ENCODE assay signal across 8 cellular contexts in the genomic region with DNA sequence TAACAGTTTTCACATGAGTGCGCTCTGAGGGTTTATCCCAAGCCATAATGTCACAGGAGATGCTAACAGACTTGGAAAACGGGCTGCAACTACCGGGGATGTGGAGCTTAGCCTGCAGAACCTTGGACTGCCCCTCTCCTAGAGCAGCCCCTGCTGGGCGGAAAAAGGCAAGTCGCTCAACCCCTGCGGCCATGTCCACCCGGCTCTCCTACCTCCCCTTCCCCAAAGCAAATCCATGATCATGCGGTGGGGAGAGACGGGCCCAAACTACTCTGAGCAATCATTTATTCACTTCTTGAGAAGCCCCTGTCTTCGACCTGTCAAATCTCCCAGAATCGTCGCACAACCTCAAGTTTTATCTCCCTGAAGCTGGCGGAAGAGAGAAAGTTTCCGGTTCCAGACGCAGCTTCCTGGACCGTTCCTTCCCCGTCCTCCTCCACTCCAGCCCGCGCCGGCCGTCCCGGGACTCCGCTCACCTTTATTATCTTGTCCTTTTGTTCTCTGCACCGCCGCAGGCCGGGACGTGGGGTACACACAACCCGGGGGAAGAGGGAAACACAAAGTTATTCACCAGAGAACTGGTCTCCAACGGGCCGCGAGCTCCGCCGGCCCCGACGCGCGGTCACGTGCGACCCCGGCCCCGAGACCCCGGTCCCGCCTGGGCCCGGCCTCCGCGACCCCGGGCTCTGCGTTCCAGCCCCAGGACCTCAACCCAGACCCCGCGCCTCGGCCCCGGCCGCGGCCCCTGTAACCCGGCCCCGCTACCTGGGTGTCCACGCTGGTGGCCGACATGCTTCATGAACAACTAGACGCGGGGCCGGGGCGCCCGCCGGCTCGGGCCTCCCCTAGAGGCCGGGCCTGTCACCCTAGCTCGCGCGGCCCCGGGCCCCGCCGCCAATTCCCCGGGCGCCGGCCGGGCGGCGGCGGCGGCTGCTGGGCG. TPM values are rescaled to one million over a fixed set of nuclear protein-coding genes. Genes with fewer than 3 reads are reported as not detected.
A peak's percentile ranks its signal among the peaks of the same experiment; 100 is the strongest.
DNase-seq lines count a peak whose midpoint lies in the region; TF ChIP-seq lines count a peak whose summit lies in the region.

No MANE protein-coding gene starts in this region.

- intact Hi-C loops in prostate gland (cut with DNase I): no loop called here

- peak overlapping the region; percentile 95 for H3K4me2 ChIP-seq in GM23248 (ENCODE audit: unreplicated experiment)

- 2 to 3% methylated on average over 74 to 75 of the region's 81 CpGs for WGBS in GM23248 (ENCODE audit: low coverage in 1 of 2, low lambda C conversion rate in 2 of 2, missing lambda C conversion rate in 2 of 2), 2 experiments
- 2% methylated on average over 54 of the region's 81 CpGs for WGBS in prostate gland

- DNase-seq in NCI-H82 (lab: John Stamatoyannopoulos, UW): peak; percentile 69
- DNase-seq in NCI-H82 treated with DMSO at 0.1 percent for 48 hours (lab: John Stamatoyannopoulos, UW; ENCODE audit: unreplicated experiment): no peak
- DNase-seq in GM23248: peak; percentile 80
- peak; percentile 57 for DNase-seq in M059J (ENCODE audit: low read depth)
- peak; percentile 44 to 47 for DNase-seq in activated T-cell treated with anti-CD3 and anti-CD28 coated beads, Interleukin-2, amount 50 U/mL, for 48 hours
- DNase-seq in germinal center (ENCODE audit: low spot score): peak; percentile 40
- no peak for DNase-seq in prostate gland (ENCODE audit: low spot score)
- no peak for DNase-seq in middle frontal gyrus (ENCODE audit: extremely low spot score, low spot score)

- H3K36me3 ChIP-seq in GM23248 (ENCODE audit: low read depth): peaks cover 16% of the 10 kb centered on the region; the same call in 1 of the 2 replicates
- H3K36me3 ChIP-seq in prostate gland: no peaks in the 10 kb centered on the region

- H3K27me3 ChIP-seq in GM23248 (replicated peaks; ENCODE audit: insufficient read depth) (peaks cover 2% of the 10 kb centered on the region; the same call in 1 of the 2 replicates), prostate gland (replicated peaks; ENCODE audit: insufficient read depth) (no peaks in the 10 kb centered on the region)

- in situ Hi-C loops in GM23248 (cut with MboI): no loop called here

- H2AFZ ChIP-seq in GM23248: peak overlapping the region; percentile 30

- H3K27ac ChIP-seq in GM23248 (peak overlapping the region; percentile 34), prostate gland (peak overlapping the region; percentile 62 to 67)

- no peaks in the 10 kb centered on the region for H3K9me3 ChIP-seq in GM23248 (ENCODE audit: low read depth)
- H3K9me3 ChIP-seq in prostate gland: no peaks in the 10 kb centered on the region

- H3K4me1 ChIP-seq in GM23248 (ENCODE audit: insufficient read depth): peaks cover 15% of the 10 kb centered on the region
- H3K4me1 ChIP-seq in prostate gland (replicated peaks): peaks cover 8% of the 10 kb centered on the region

- H3K9ac ChIP-seq in GM23248: peak overlapping the region; percentile 85

- no peaks in the 10 kb centered on the region for H3F3A ChIP-seq in GM23248 (ENCODE audit: insufficient read depth)

- TF ChIP-seq POLR2A in prostate gland (IDR thresholded peaks at IDR 0.05): no peak

- peak in 1 of 4 experiments; percentile 40 for TF ChIP-seq CTCF in prostate gland (IDR thresholded peaks at IDR 0.05)

- peaks cover 54% of the 10 kb centered on the region for H3K79me2 ChIP-seq in GM23248 (ENCODE audit: insufficient read depth)

- peaks cover 12% of the 10 kb centered on the region; the same call in 1 of the 2 replicates for H4K20me1 ChIP-seq in GM23248 (ENCODE audit: insufficient read depth)

- peak overlapping the region; percentile 87 for H3K4me3 ChIP-seq in GM23248
- peak overlapping the region; percentile 94 to 97 for H3K4me3 ChIP-seq in prostate gland

- H3K9me2 ChIP-seq in GM23248 (ENCODE audit: insufficient read depth): no peaks in the 10 kb centered on the region

RNA-seq across cellular contexts. Expression of gene YTHDF1, which starts 0.6 kb away (rescaled TPM):
- total RNA-seq in GM23248 (2014; rRNA removed; shearing (Covaris generic)): 20.4 and 22.5 TPM in 2 replicates
- 16.7 and 26.0 TPM in 2 replicates for polyA plus RNA-seq in GM23248 (2016; fragmentation: Nextera tagmentation; extraction: Ambion mirVana)
- 28.4 and 41.2 TPM in 2 replicates for total RNA-seq in M059J (2014; rRNA removed; shearing (Covaris generic))
- total RNA-seq in prostate gland: 10 to 100 TPM; 28.8 to 46.0 TPM

RNA-seq across cellular contexts. Expression of gene BIRC7, which starts 20.3 kb away (rescaled TPM):
- not detected in 2 replicates for total RNA-seq in GM23248 (2014; rRNA removed; shearing (Covaris generic))
- polyA plus RNA-seq in GM23248 (2016; fragmentation: Nextera tagmentation; extraction: Ambion mirVana): not detected in 2 replicates
- not detected in 2 replicates for total RNA-seq in M059J (2014; rRNA removed; shearing (Covaris generic))
- total RNA-seq in prostate gland: not detected

RNA-seq across cellular contexts. Expression of gene NKAIN4, which starts 38.9 kb away (rescaled TPM):
- not detected in 2 replicates for total RNA-seq in GM23248 (2014; rRNA removed; shearing (Covaris generic))
- not detected in 2 replicates for polyA plus RNA-seq in GM23248 (2016; fragmentation: Nextera tagmentation; extraction: Ambion mirVana)
- not detected in 2 replicates for total RNA-seq in M059J (2014; rRNA removed; shearing (Covaris generic))
- total RNA-seq in prostate gland: 1 to 10 TPM in 1 of 2 donors, not detected in 1; 1.2 TPM

RNA-seq across cellular contexts. Expression of gene ARFGAP1, which starts 57.2 kb away (rescaled TPM):
- total RNA-seq in GM23248 (2014; rRNA removed; shearing (Covaris generic)): 88.5 and 105 TPM in 2 replicates
- 59.9 and 69.0 TPM in 2 replicates for polyA plus RNA-seq in GM23248 (2016; fragmentation: Nextera tagmentation; extraction: Ambion mirVana)
- 35.3 and 78.1 TPM in 2 replicates for total RNA-seq in M059J (2014; rRNA removed; shearing (Covaris generic))
- total RNA-seq in prostate gland: 10 to 100 TPM; 43.6 to 85.6 TPM

Comparison
In these comparisons a context has a peak if more than half of its experiments do, and no peak if none do; other contexts are left out.
1. DNase-seq: peak in NCI-H82 (single experiment), GM23248 (single experiment), M059J (single experiment), activated T-cell treated with anti-CD3 and anti-CD28 coated beads, Interleukin-2, amount 50 U/mL, for 48 hours (2 of 2) and germinal center (single experiment); none in NCI-H82 treated with DMSO at 0.1 percent for 48 hours (single experiment), prostate gland (single experiment) and middle frontal gyrus (single experiment).